In genomic region chr6:37643851-37644672, GRCh38 we compare ENCODE assay signal across 16 cellular contexts. TPM values are rescaled to one million over a fixed set of nuclear protein-coding genes. Genes with fewer than 3 reads are reported as not detected.
DNase-seq lines count a peak whose midpoint lies in the region; ATAC-seq lines count a peak whose summit lies in the region.
"Had no signal": no experiment of that assay in that cellular context is flagged by ENCODE, and none has a peak within 500 bp of the region (broad histone marks: within the 10 kb centered on the region; RNA-seq: fewer than 3 reads in every experiment).

No MANE protein-coding gene starts in this region.

- H3K36me3 Mint-ChIP-seq in CD4-positive, CD25-positive, alpha-beta regulatory T cell: peaks cover 6% of the 10 kb centered on the region
- peaks cover 16% of the 10 kb centered on the region for H3K36me3 Mint-ChIP-seq in T-helper 2 cell treated with Interferon-gamma antibody and Interleukin-4, amounts not matched to agents 5 μg/mL and 100 μg/mL, for 36 hours (ENCODE audit: low read depth)
- peaks cover 5% of the 10 kb centered on the region for H3K36me3 Mint-ChIP-seq in effector memory CD8-positive, alpha-beta T cell (ENCODE audit: insufficient read depth)

- peaks cover 3% of the 10 kb centered on the region for H3K27me3 ChIP-seq in CD4-positive, CD25-positive, alpha-beta regulatory T cell (ENCODE audit: control insufficient read depth, insufficient read depth, low read length)

- ATAC-seq in CD4-positive, CD25-positive, alpha-beta regulatory T cell (ENCODE audit: low read depth in 2 of 2): peak; percentile 25 to 36
- ATAC-seq in effector memory CD8-positive, alpha-beta T cell (replicated peaks): peak; percentile 27

- H3K4me1 Mint-ChIP-seq in CD4-positive, CD25-positive, alpha-beta regulatory T cell: peaks cover 4 to 56% (median 21%) of the 10 kb centered on the region in 4 donors
- peaks cover 33% of the 10 kb centered on the region for H3K4me1 Mint-ChIP-seq in T-helper 2 cell treated with Interferon-gamma antibody and Interleukin-4, amounts not matched to agents 5 μg/mL and 100 μg/mL, for 36 hours (ENCODE audit: low read depth)
- H3K4me1 Mint-ChIP-seq in effector memory CD8-positive, alpha-beta T cell (ENCODE audit: low read depth in 2 of 2): peaks cover 32 to 33% of the 10 kb centered on the region in 2 donors

- H3K27ac Mint-ChIP-seq in CD4-positive, CD25-positive, alpha-beta regulatory T cell: peak overlapping the region in 2 of 3 donors; percentile 86 to 93
- H3K27ac Mint-ChIP-seq in T-helper 2 cell treated with Interferon-gamma antibody and Interleukin-4, amounts not matched to agents 5 μg/mL and 100 μg/mL, for 36 hours: peak overlapping the region; percentile 84
- peak overlapping the region; percentile 49 to 91 for H3K27ac Mint-ChIP-seq in effector memory CD8-positive, alpha-beta T cell
- H3K27ac Mint-ChIP-seq: activated B cell treated with CpG ODN at 0.5 μM for 24 hours; dendritic cell treated with granulocyte-macrophage colony-stimulating factor and Interleukin-4, amounts not matched to agents 40 ng/mL and 50 ng/mL, for 4 days had no signal

- H3K9me3 ChIP-seq in CD4-positive, CD25-positive, alpha-beta regulatory T cell (ENCODE audit: control insufficient read depth in 2 of 2, low read length in 2 of 2): peaks cover 0 to 7% of the 10 kb centered on the region in 2 experiments
- H3K9me3 ChIP-seq: neutrophil had no signal

- H3K4me1 ChIP-seq in CD4-positive, CD25-positive, alpha-beta regulatory T cell (ENCODE audit: control insufficient read depth, insufficient read depth, low read length, poor library complexity, severe bottlenecking): peaks cover 19% of the 10 kb centered on the region

- DNase-seq in NCI-H345 (lab: John Stamatoyannopoulos, UW) (peak; percentile 38), NCI-H345 treated with DMSO at 0.1 percent for 48 hours (lab: John Stamatoyannopoulos, UW; ENCODE audit: unreplicated experiment) (no peak), GF-D8 (lab: John Stamatoyannopoulos, UW) (no peak), ACHN (no peak), NCI-H2029 treated with DMSO at 0.1 percent for 48 hours (lab: John Stamatoyannopoulos, UW) (no peak)
- DNase-seq in CD4-positive, CD25-positive, alpha-beta regulatory T cell: peak in 2 of 3 donors; percentile 46 to 75
- peak; percentile 13 for DNase-seq in T-helper 2 cell treated with Interferon-gamma antibody and Interleukin-4, amounts not matched to agents 5 μg/mL and 100 μg/mL, for 36 hours (ENCODE audit: low spot score)
- peak in 1 of 3 experiments; percentile 15 for DNase-seq in effector memory CD8-positive, alpha-beta T cell
- DNase-seq: activated B cell treated with CpG ODN at 0.5 μM for 24 hours, DMS 273 treated with DMSO at 0.1 percent for 48 hours, kidney glomerular epithelial cell, NCI-H774, upper lobe of left lung had no signal

- H3K27ac ChIP-seq in CD4-positive, CD25-positive, alpha-beta regulatory T cell (ENCODE audit: insufficient read depth, low read length, poor library complexity, severe bottlenecking): no peak overlapping the region
- H3K27ac ChIP-seq: neutrophil, upper lobe of left lung had no signal

- H3K27me3 Mint-ChIP-seq in CD4-positive, CD25-positive, alpha-beta regulatory T cell: no peaks in the 10 kb centered on the region
- peaks cover 8% of the 10 kb centered on the region for H3K27me3 Mint-ChIP-seq in T-helper 2 cell treated with Interferon-gamma antibody and Interleukin-4, amounts not matched to agents 5 μg/mL and 100 μg/mL, for 36 hours (ENCODE audit: low read depth)
- H3K27me3 Mint-ChIP-seq in effector memory CD8-positive, alpha-beta T cell: peaks cover 0 to 78% of the 10 kb centered on the region in 2 donors

- no peaks in the 10 kb centered on the region for H3K36me3 ChIP-seq in CD4-positive, CD25-positive, alpha-beta regulatory T cell (ENCODE audit: control insufficient read depth, insufficient read depth, low read length)
- H3K36me3 ChIP-seq: neutrophil, upper lobe of left lung had no signal

- in situ Hi-C loops in ACHN (cut with HindIII; ENCODE audit: low pct_ligation_motif_present, low pct_unique_long_range_greater_than_20kb, low sequenced_read_pairs): no loop called here

- peaks cover 0 to 5% (median 1%) of the 10 kb centered on the region in 7 donors for H3K9me3 Mint-ChIP-seq in CD4-positive, CD25-positive, alpha-beta regulatory T cell
- H3K9me3 Mint-ChIP-seq in T-helper 2 cell treated with Interferon-gamma antibody and Interleukin-4, amounts not matched to agents 5 μg/mL and 100 μg/mL, for 36 hours: no peaks in the 10 kb centered on the region
- H3K9me3 Mint-ChIP-seq in effector memory CD8-positive, alpha-beta T cell: peaks cover 0 to 2% of the 10 kb centered on the region in 2 donors
- H3K9me3 Mint-ChIP-seq: activated B cell treated with CpG ODN at 0.5 μM for 24 hours; dendritic cell treated with granulocyte-macrophage colony-stimulating factor and Interleukin-4, amounts not matched to agents 40 ng/mL and 50 ng/mL, for 4 days had no signal

- H3K4me3 ChIP-seq in CD4-positive, CD25-positive, alpha-beta regulatory T cell (ENCODE audit: low read depth, low read length): no peak overlapping the region
- H3K4me3 ChIP-seq: smooth muscle cell, upper lobe of left lung had no signal

- H3K4me3 Mint-ChIP-seq in CD4-positive, CD25-positive, alpha-beta regulatory T cell: peak overlapping the region; percentile 35 to 79 (median 54)
- H3K4me3 Mint-ChIP-seq in T-helper 2 cell treated with Interferon-gamma antibody and Interleukin-4, amounts not matched to agents 5 μg/mL and 100 μg/mL, for 36 hours: peak overlapping the region; percentile 46
- H3K4me3 Mint-ChIP-seq in effector memory CD8-positive, alpha-beta T cell: peak overlapping the region; percentile 40 to 78
- H3K4me3 Mint-ChIP-seq: activated B cell treated with CpG ODN at 0.5 μM for 24 hours; dendritic cell treated with granulocyte-macrophage colony-stimulating factor and Interleukin-4, amounts not matched to agents 40 ng/mL and 50 ng/mL, for 4 days had no signal

RNA-seq across cellular contexts. Expression of gene MDGA1, which starts 53.6 kb away (rescaled TPM):
- 64.4 TPM for total RNA-seq in CD4-positive, CD25-positive, alpha-beta regulatory T cell
- polyA plus RNA-seq in CD4-positive, CD25-positive, alpha-beta regulatory T cell: 1 to 10 TPM in 3 of 4 donors, under 1 TPM in 1; 0.88 to 2.3 (median 1.3) TPM

Comparison
In these comparisons a context has a peak if more than half of its experiments do, and no peak if none do; other contexts are left out.
1. DNase-seq: peak in NCI-H345 (single experiment), CD4-positive, CD25-positive, alpha-beta regulatory T cell (2 of 3) and T-helper 2 cell treated with Interferon-gamma antibody and Interleukin-4, amounts not matched to agents 5 μg/mL and 100 μg/mL, for 36 hours (single experiment); none in NCI-H345 treated with DMSO at 0.1 percent for 48 hours (single experiment), GF-D8 (single experiment), ACHN (single experiment) and NCI-H2029 treated with DMSO at 0.1 percent for 48 hours (single experiment).
2. Peak in every context shown above with its lines, with median percentiles within 50 percentile points of each other: H3K27ac Mint-ChIP-seq and H3K4me3 Mint-ChIP-seq.